23 cellular contexts compared by ENCODE assay signal in genomic region chr10:102549549-102549948, GRCh38. TPM values are rescaled to one million over a fixed set of nuclear protein-coding genes. Genes with fewer than 3 reads are reported as not detected.
DNase-seq lines count a peak whose midpoint lies in the region; ATAC-seq and TF ChIP-seq lines count a peak whose summit lies in the region.
"Had no signal": no experiment of that assay in that cellular context is flagged by ENCODE, and none has a peak within 500 bp of the region (broad histone marks: within the 10 kb centered on the region; RNA-seq: fewer than 3 reads in every experiment).

No MANE protein-coding gene starts in this region.

- no peaks in the 10 kb centered on the region for H3K27me3 Mint-ChIP-seq in activated CD8-positive, alpha-beta T cell treated with anti-CD3 and anti-CD28 coated beads for 36 hours
- H3K27me3 Mint-ChIP-seq: CD8-positive, alpha-beta memory T cell had no signal

- no peaks in the 10 kb centered on the region for H3K9me3 Mint-ChIP-seq in activated CD8-positive, alpha-beta T cell treated with anti-CD3 and anti-CD28 coated beads for 36 hours
- H3K9me3 Mint-ChIP-seq: CD8-positive, alpha-beta memory T cell; H9; HFFc6 had no signal

- H3K4me1 Mint-ChIP-seq in activated CD8-positive, alpha-beta T cell treated with anti-CD3 and anti-CD28 coated beads for 36 hours (ENCODE audit: low read depth) = no peaks in the 10 kb centered on the region
- H3K4me1 Mint-ChIP-seq: H9 had no signal

- POLR2A ChIA-PET in activated CD8-positive, alpha-beta T cell treated with anti-CD3 and anti-CD28 coated beads for 36 hours (lab: Charles Lee) = interaction anchor here (0.9 kb wide), 1 partner anchor 14 kb away, joined by 3 read pairs; no protein-coding TSS in a partner anchor

- no peaks in the 10 kb centered on the region for H3K27me3 ChIP-seq in ascending aorta
- no peaks in the 10 kb centered on the region for H3K27me3 ChIP-seq in tibial artery
- H3K27me3 ChIP-seq: SJSA1 had no signal

- intact Hi-C loops in ascending aorta (cut with DNase I) = no loop called here
- intact Hi-C loops in tibial artery (cut with DNase I; ENCODE audit: low total_unique reads) = no loop called here
- intact Hi-C loops in activated CD8-positive, alpha-beta T cell treated with anti-CD3 and anti-CD28 coated beads for 36 hours (cut with micrococcal nuclease) = no loop called here

- ATAC-seq in GM19467 (IDR thresholded peaks at IDR 0.05; ENCODE audit: unreplicated experiment) = no peak
- ATAC-seq in activated CD8-positive, alpha-beta T cell treated with anti-CD3 and anti-CD28 coated beads for 36 hours = no peak
- ATAC-seq in HG03378 (IDR thresholded peaks at IDR 0.05; ENCODE audit: unreplicated experiment) = no peak
- ATAC-seq: Right ventricle myocardium inferior had no signal

- no peak overlapping the region for H3K4me3 ChIP-seq in ascending aorta
- no peak overlapping the region for H3K4me3 ChIP-seq in tibial artery
- H3K4me3 ChIP-seq: GM23248, SJSA1 had no signal

- CTCF ChIA-PET in activated CD8-positive, alpha-beta T cell treated with anti-CD3 and anti-CD28 coated beads for 36 hours (lab: Charles Lee) = no interaction called here

- H3K27ac Mint-ChIP-seq in activated CD8-positive, alpha-beta T cell treated with anti-CD3 and anti-CD28 coated beads for 36 hours = no peak overlapping the region
- H3K27ac Mint-ChIP-seq: H9, HFFc6 had no signal

- H3K36me3 Mint-ChIP-seq in activated CD8-positive, alpha-beta T cell treated with anti-CD3 and anti-CD28 coated beads for 36 hours (ENCODE audit: low read depth) = peaks cover 7% of the 10 kb centered on the region

- no peak overlapping the region for H3K4me3 Mint-ChIP-seq in activated CD8-positive, alpha-beta T cell treated with anti-CD3 and anti-CD28 coated beads for 36 hours
- H3K4me3 Mint-ChIP-seq: CD8-positive, alpha-beta memory T cell; H9; HFFc6 had no signal

- H3K9me3 ChIP-seq in ascending aorta (no peaks in the 10 kb centered on the region), tibial artery (no peaks in the 10 kb centered on the region)
- H3K9me3 ChIP-seq: SJSA1 had no signal

- DNase-seq in EH (ENCODE audit: low read depth) (peak; percentile 35), ascending aorta (ENCODE audit: low spot score in 2 of 2) (no peak), myocyte (ENCODE audit: low read depth) (peak; percentile 49), tibial artery (peak in 1 of 2 donors; percentile 68)
- no peak for DNase-seq in activated CD8-positive, alpha-beta T cell treated with anti-CD3 and anti-CD28 coated beads for 36 hours
- DNase-seq: Calu3; CD8-positive, alpha-beta memory T cell; GDM1; GM23248; H9; HFFc6; KBM-7; NCI-H1092; NCI-H1436; NCI-H187 treated with DMSO at 0.1 percent for 48 hours; NCI-H2107; NCI-H446 treated with DMSO at 0.1 percent for 48 hours; NCI-H526 treated with DMSO at 0.1 percent for 48 hours had no signal

- peak overlapping the region; percentile 31 to 64 for H3K27ac ChIP-seq in ascending aorta
- H3K27ac ChIP-seq in tibial artery = peak overlapping the region; percentile 59 to 63
- H3K27ac ChIP-seq: C4-2B, GM23248, SJSA1 had no signal

- H3K36me3 ChIP-seq in ascending aorta = peaks cover 4 to 9% of the 10 kb centered on the region in 2 donors
- peaks cover 0 to 22% (median 20%) of the 10 kb centered on the region in 3 donors for H3K36me3 ChIP-seq in tibial artery

- no peaks in the 10 kb centered on the region for H3K4me1 ChIP-seq in ascending aorta
- H3K4me1 ChIP-seq in tibial artery = peaks cover 0 to 33% (median 21%) of the 10 kb centered on the region in 4 donors

- TF ChIP-seq CTCF in ascending aorta (IDR thresholded peaks at IDR 0.05) (no peak), tibial artery (IDR thresholded peaks at IDR 0.05) (no peak)
- no peak for TF ChIP-seq CTCF in activated CD8-positive, alpha-beta T cell treated with anti-CD3 and anti-CD28 coated beads for 36 hours (IDR thresholded peaks at IDR 0.05)

RNA-seq across cellular contexts. Expression of gene SUFU, which starts 45.8 kb away (rescaled TPM):
- total RNA-seq in ascending aorta = 17.3 TPM
- total RNA-seq in myocyte = 3.1 and 4.0 TPM in 2 replicates
- polyA plus RNA-seq in myocyte (2012) = 10.0 TPM
- total RNA-seq in activated CD8-positive, alpha-beta T cell treated with anti-CD3 and anti-CD28 coated beads for 36 hours = 1 to 10 TPM; 8.5 to 8.8 TPM

RNA-seq across cellular contexts. Expression of gene ACTR1A, which starts 47.0 kb away (rescaled TPM):
- 200 TPM for total RNA-seq in ascending aorta
- total RNA-seq in myocyte = 180 and 206 TPM in 2 replicates
- polyA plus RNA-seq in myocyte (2012) = 158 TPM
- total RNA-seq in activated CD8-positive, alpha-beta T cell treated with anti-CD3 and anti-CD28 coated beads for 36 hours = 10 to 100 TPM; 47.1 to 51.3 TPM

Comparison
In these comparisons a context has a peak if more than half of its experiments do, and no peak if none do; other contexts are left out.
1. DNase-seq: peak in EH (single experiment) and myocyte (single experiment); none in ascending aorta (0 of 2) and activated CD8-positive, alpha-beta T cell treated with anti-CD3 and anti-CD28 coated beads for 36 hours (single experiment).